8 cellular contexts compared by ENCODE assay signal in the genomic region with DNA sequence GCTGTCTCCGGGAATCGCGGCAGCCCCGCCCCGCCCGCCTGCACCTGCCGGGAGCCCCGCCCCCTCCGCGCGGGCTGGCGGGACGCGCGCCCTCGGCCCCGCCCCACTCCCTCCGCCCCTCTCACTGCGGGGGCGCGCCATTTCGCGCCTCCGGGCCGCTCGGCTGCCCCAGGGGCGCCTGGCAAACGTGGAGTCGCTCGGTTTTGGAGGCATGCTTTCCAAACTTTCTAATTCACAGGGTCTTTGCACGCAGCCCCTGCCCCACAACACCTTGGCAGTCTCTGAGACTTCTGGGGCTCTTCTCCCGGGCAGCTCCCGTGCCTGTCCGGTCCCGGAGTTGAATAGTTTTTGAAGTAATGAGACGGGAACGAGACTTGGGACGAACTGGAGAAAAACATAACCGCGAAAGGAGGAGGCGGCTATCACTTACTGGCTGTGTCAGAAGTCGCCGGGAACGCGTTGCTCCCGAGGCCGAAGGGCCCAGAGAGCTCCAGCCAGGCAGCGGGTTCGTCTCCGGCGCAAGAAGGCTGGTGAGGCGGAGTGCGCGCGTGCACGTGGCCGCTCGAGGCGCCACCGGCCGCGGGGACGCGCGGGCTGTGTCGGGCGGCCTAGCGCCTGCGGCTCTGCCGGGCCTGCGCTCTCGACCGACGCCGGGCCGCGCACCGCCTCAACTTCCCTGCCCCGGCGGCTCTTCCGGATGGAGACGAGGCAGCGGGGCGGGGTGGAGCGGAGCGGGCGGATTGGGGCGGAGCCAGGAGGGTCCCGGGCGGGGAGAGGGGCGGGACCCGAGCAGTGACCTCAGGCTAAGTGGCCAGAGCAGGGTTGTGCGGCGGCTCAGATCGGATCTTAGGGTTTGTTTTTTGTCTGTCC. TPM values are rescaled to one million over a fixed set of nuclear protein-coding genes. Genes with fewer than 3 reads are reported as not detected.
DNase-seq lines count a peak whose midpoint lies in the region; ATAC-seq, FAIRE-seq and TF ChIP-seq lines count a peak whose summit lies in the region.

A gene (minus strand): TSS at position 699 of the 870 bp plus-strand sequence. CDS start 3,436 bp downstream, outside the sequence.

- DNase-seq in D341Med (ENCODE audit: low spot score) (peak; percentile 97), HUDEP-2 (lab: John Stamatoyannopoulos, UW; ENCODE audit: unreplicated experiment in 76 of 76) (peak in 75 of 76 experiments; percentile 43 to 97 (median 90)), endothelial cell of umbilical vein (ENCODE audit: low read depth, low spot score) (peak; percentile 95), midbrain (lab: John Stamatoyannopoulos, UW) (peak; percentile 91)
- DNase-seq in activated CD8-positive, alpha-beta memory T cell treated with anti-CD3 and anti-CD28 coated beads, Interleukin-2, amount 50 U/mL, for 4 hours: peak; percentile 88
- peak; percentile 71 to 77 for DNase-seq in stimulated activated CD8-positive, alpha-beta memory T cell treated with anti-CD3 and anti-CD28 coated beads, Interleukin-2, amount 100 ng/mL, for 1 hour (ENCODE audit: low read depth in 2 of 2)

- H3K27me3 ChIP-seq in OCI-LY1 (ENCODE audit: insufficient read depth, low read length): no peaks in the 10 kb centered on the region
- H3K27me3 ChIP-seq in endothelial cell of umbilical vein (ENCODE audit: control insufficient read depth in 2 of 2, insufficient read depth in 2 of 2, low read length in 2 of 2): no peaks in the 10 kb centered on the region

- TF ChIP-seq CTCF in OCI-LY1 (IDR thresholded peaks at IDR 0.05; ENCODE audit: low read length) (no peak), endothelial cell of umbilical vein (IDR thresholded peaks at IDR 0.05; ENCODE audit: extremely low read depth in 1 of 2, insufficient read depth in 1 of 2, low read depth in 1 of 2, low read length in 2 of 2) (no peak)

- H3K4me2 ChIP-seq in OCI-LY1 (ENCODE audit: low read length) (peak within 1 kb of the TSS; percentile 82), endothelial cell of umbilical vein (ENCODE audit: insufficient read depth, low read length) (peak within 1 kb of the TSS; percentile 99)

- H3K9me3 ChIP-seq in OCI-LY1 (ENCODE audit: low read length) (no peaks in the 10 kb centered on the region), endothelial cell of umbilical vein (replicated peaks; ENCODE audit: control insufficient read depth, insufficient read depth, low read length) (no peaks in the 10 kb centered on the region)

- ATAC-seq in GM21390 (IDR thresholded peaks at IDR 0.05; ENCODE audit: unreplicated experiment): peak; percentile 94

- intact Hi-C loops in endothelial cell of umbilical vein (cut with micrococcal nuclease): loop anchor here (1.0 to 10.0 kb wide), 4 partner anchors 40 to 410 kb away; a partner anchor contains a TSS

- H4K20me1 ChIP-seq in OCI-LY1 (ENCODE audit: insufficient read depth, low read length) (no peaks in the 10 kb centered on the region), endothelial cell of umbilical vein (replicated peaks; ENCODE audit: control insufficient read depth, extremely low read depth, insufficient read depth, low read length) (no peaks in the 10 kb centered on the region)

- H3K36me3 ChIP-seq in OCI-LY1 (ENCODE audit: insufficient read depth, low read length): peaks cover 18% of the 10 kb centered on the region
- H3K36me3 ChIP-seq in endothelial cell of umbilical vein (ENCODE audit: control insufficient read depth in 2 of 2, extremely low read depth in 1 of 2, insufficient read depth in 2 of 2, low read length in 2 of 2): peaks cover 0 to 2% of the 10 kb centered on the region in 2 experiments

- no peaks in the 10 kb centered on the region for H3F3A ChIP-seq in OCI-LY1 (ENCODE audit: insufficient read depth, low read length)

- dilution Hi-C loops in endothelial cell of umbilical vein (cut with MboI; ENCODE audit: extremely low pct_ligation_motif_present, low sequenced_read_pairs): no loop called here

- H3K9me2 ChIP-seq in OCI-LY1 (ENCODE audit: low read depth, low read length): no peaks in the 10 kb centered on the region

- CTCF ChIA-PET in endothelial cell of umbilical vein (lab: Charles Lee): interaction anchor here (1.2 to 1.7 kb wide), 3 partner anchors 12 to 176 kb away, joined by 3 to 7 read pairs (median 4); no protein-coding TSS in a partner anchor

- BruUV-seq in endothelial cell of umbilical vein (replicated peaks; lab: Mats Ljungman, UMichigan): TSS peak; percentile 35

- TF ChIP-seq POLR2A in endothelial cell of umbilical vein (IDR thresholded peaks at IDR 0.05; ENCODE audit: low read depth, low read length): peak; percentile 66

- H3K27ac ChIP-seq in OCI-LY1 (ENCODE audit: low read depth, low read length, poor library complexity, severe bottlenecking) (peak within 1 kb of the TSS; percentile 83), endothelial cell of umbilical vein (ENCODE audit: insufficient read depth, low read depth, low read length) (peak within 1 kb of the TSS; percentile 85)

- peak within 1 kb of the TSS; percentile 88 for H2AFZ ChIP-seq in OCI-LY1 (ENCODE audit: low read length)
- peak within 1 kb of the TSS; percentile 98 for H2AFZ ChIP-seq in endothelial cell of umbilical vein (ENCODE audit: low read depth, low read length)

- peak within 1 kb of the TSS; percentile 94 for H3K9ac ChIP-seq in OCI-LY1 (ENCODE audit: low read length)
- H3K9ac ChIP-seq in endothelial cell of umbilical vein (replicated peaks; ENCODE audit: extremely low read depth, insufficient read depth, low read length): peak within 1 kb of the TSS; percentile 93

- H3K79me2 ChIP-seq in OCI-LY1 (ENCODE audit: insufficient read depth, low read length) (0 out of 2 replicates have a peak, but pooled peaks cover 8% of the 10 kb centered on the region), endothelial cell of umbilical vein (ENCODE audit: control insufficient read depth, insufficient read depth, low read length) (no peaks in the 10 kb centered on the region)

- POLR2A ChIA-PET in endothelial cell of umbilical vein (lab: Charles Lee): interaction anchor here (0.7 to 1.7 kb wide), 2 partner anchors 11 to 40 kb away, joined by 4 to 8 read pairs; no protein-coding TSS in a partner anchor

- peak; percentile 79 for FAIRE-seq in endothelial cell of umbilical vein (lab: Jason Lieb, UNC)

- H3K4me1 ChIP-seq in OCI-LY1 (ENCODE audit: insufficient read depth, low read length, severe bottlenecking): peaks cover 22% of the 10 kb centered on the region
- peaks cover 10% of the 10 kb centered on the region for H3K4me1 ChIP-seq in endothelial cell of umbilical vein (ENCODE audit: control insufficient read depth, extremely low read depth, insufficient read depth, low read length)

- no peaks in the 10 kb centered on the region for H3K9me1 ChIP-seq in endothelial cell of umbilical vein (replicated peaks; ENCODE audit: control insufficient read depth, extremely low read depth, insufficient read depth, low read length)

- H3K4me3 ChIP-seq in OCI-LY1 (ENCODE audit: low read depth, low read length, poor library complexity, severe bottlenecking): peak within 1 kb of the TSS; percentile 81
- peak within 1 kb of the TSS; percentile 79 to 92 (median 80) for H3K4me3 ChIP-seq in endothelial cell of umbilical vein (replicated peaks in 1 of 3; ENCODE audit: insufficient read depth in 1 of 3, low read depth in 1 of 3, low read length in 3 of 3)

TF ChIP-seq in endothelial cell of umbilical vein, 7 proteins besides CTCF, POLR2A, EP300 and RAD21:
- peak; percentile 82 for TF ChIP-seq POLR2AphosphoS5 (IDR thresholded peaks at IDR 0.05; ENCODE audit: insufficient read depth, low read depth, low read length)
- no peak for TF ChIP-seq GATA2 (IDR thresholded peaks at IDR 0.05; ENCODE audit: insufficient read depth, insufficient read length, low read depth, low read length)
- TF ChIP-seq, protein P1, sequence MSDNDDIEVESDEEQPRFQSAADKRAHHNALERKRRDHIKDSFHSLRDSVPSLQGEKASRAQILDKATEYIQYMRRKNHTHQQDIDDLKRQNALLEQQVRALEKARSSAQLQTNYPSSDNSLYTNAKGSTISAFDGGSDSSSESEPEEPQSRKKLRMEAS (IDR thresholded peaks at IDR 0.05; ENCODE audit: insufficient read depth, insufficient read length): peak; percentile 25
- TF ChIP-seq EZH2 (IDR thresholded peaks at IDR 0.05; ENCODE audit: borderline replicate concordance, low read depth, low read length, severe bottlenecking): no peak

RNA-seq across cellular contexts. Expression of the gene that starts here (rescaled TPM):
- total RNA-seq in endothelial cell of umbilical vein: 14.1 and 14.6 TPM in 2 replicates
- polyA plus RNA-seq in endothelial cell of umbilical vein: 1.3 and 2.0 TPM in 2 replicates
- polyA plus RNA-seq in endothelial cell of umbilical vein (2011; cell fraction: cytosol; rRNA removed): 2.7 and 2.8 TPM in 2 replicates
- 11.2 and 12.9 TPM in 2 replicates for polyA plus RNA-seq in endothelial cell of umbilical vein (2011; cell fraction: nucleus; rRNA removed)
- polyA plus RNA-seq in endothelial cell of umbilical vein (2012): 6.9 and 9.5 TPM in 2 replicates
- 14.3 and 15.0 TPM in 2 replicates for polyA minus RNA-seq in endothelial cell of umbilical vein
- 3.3 TPM for polyA minus RNA-seq in endothelial cell of umbilical vein (2011; cell fraction: cytosol; rRNA and poly(A)+ RNA removed)
- 37.2 and 39.8 TPM in 2 replicates for polyA minus RNA-seq in endothelial cell of umbilical vein (2011; cell fraction: nucleus; rRNA and poly(A)+ RNA removed)

Comparison
In these comparisons a context has a peak if more than half of its experiments do, and no peak if none do; other contexts are left out.
1. Peak in every context shown above with its lines: DNase-seq, ATAC-seq, H3K4me3 ChIP-seq and H3K27ac ChIP-seq.